In the genomic region with DNA sequence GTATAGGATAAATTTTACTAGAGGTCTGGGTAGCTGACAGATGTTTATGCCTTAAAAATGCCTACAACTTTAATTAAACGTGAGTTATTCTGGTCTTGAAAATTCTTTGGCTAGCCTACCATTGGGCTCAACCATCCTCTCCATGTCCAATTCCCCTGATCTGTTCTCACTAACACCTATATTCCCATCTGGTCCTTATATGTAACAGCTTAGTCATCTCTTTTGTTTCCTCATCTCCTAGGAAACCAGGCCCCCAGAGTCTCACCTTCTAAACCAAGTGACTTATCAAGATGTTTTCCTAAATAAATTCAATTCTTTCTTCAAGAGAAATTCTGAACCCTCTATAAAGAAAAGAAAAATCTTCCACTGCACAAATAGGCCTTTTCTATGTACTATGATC, we compare ENCODE assay signal across 15 cellular contexts.
DNase-seq lines count a peak whose midpoint lies in the region; ATAC-seq, FAIRE-seq and TF ChIP-seq lines count a peak whose summit lies in the region.
"Had no signal": no experiment of that assay in that cellular context is flagged by ENCODE, and none has a peak within 500 bp of the region (broad histone marks: within the 10 kb centered on the region; RNA-seq: fewer than 3 reads in every experiment).

No MANE protein-coding gene starts in this region.

- H3K27me3 ChIP-seq in bronchial epithelial cell (ENCODE audit: control insufficient read depth, insufficient read depth, low read length) (no peaks in the 10 kb centered on the region), foreskin keratinocyte (peaks cover 7% of the 10 kb centered on the region)

- DNase-seq in ELR (ENCODE audit: low read depth) (peak; percentile 17), HT1080 (ENCODE audit: low read depth) (peak; percentile 37), bronchial epithelial cell (ENCODE audit: low read depth) (peak; percentile 44), foreskin keratinocyte (no peak), head of caudate nucleus (no peak), left cardiac atrium (no peak)
- DNase-seq: Caco-2; CD8-positive, alpha-beta T cell; GOT3; KBM-7 had no signal

- H3K36me3 ChIP-seq in bronchial epithelial cell (ENCODE audit: control insufficient read depth, insufficient read depth, low read length): no peaks in the 10 kb centered on the region

- no peak for FAIRE-seq in bronchial epithelial cell (lab: Jason Lieb, UNC)
- FAIRE-seq: A204.1, GM12878, GM18507 had no signal

- TF ChIP-seq CTCF in bronchial epithelial cell (IDR thresholded peaks at IDR 0.05; ENCODE audit: insufficient read depth, low read length, severe bottlenecking) (no peak), foreskin keratinocyte (conservative IDR thresholded peaks at IDR 0.05) (no peak)

- H3K4me1 ChIP-seq in foreskin keratinocyte: peaks cover 13% of the 10 kb centered on the region
- H3K4me1 ChIP-seq: Caco-2 had no signal

- ATAC-seq in foreskin keratinocyte: peak; percentile 21
- ATAC-seq in GM21619 (IDR thresholded peaks at IDR 0.05; ENCODE audit: unreplicated experiment): no peak
- ATAC-seq in left cardiac atrium: no peak
- ATAC-seq: CD8-positive, alpha-beta T cell; GM12878 had no signal

- H3K4me3 ChIP-seq in bronchial epithelial cell (ENCODE audit: low read depth, low read length): no peak overlapping the region
- H3K4me3 ChIP-seq: GM12878 had no signal

- H3K27ac ChIP-seq in foreskin keratinocyte: no peak overlapping the region
- H3K27ac ChIP-seq: HL-60 had no signal

- intact Hi-C loops in head of caudate nucleus (cut with DNase I) (no loop called here), left cardiac atrium (cut with DNase I) (no loop called here)

Comparison
In these comparisons a context has a peak if more than half of its experiments do, and no peak if none do; other contexts are left out.
1. DNase-seq: peak in ELR (single experiment), HT1080 (single experiment) and bronchial epithelial cell (single experiment); none in foreskin keratinocyte (0 of 2), head of caudate nucleus (0 of 42) and left cardiac atrium (single experiment).